ENCODE assay signal across 26 cellular contexts in the genomic region with DNA sequence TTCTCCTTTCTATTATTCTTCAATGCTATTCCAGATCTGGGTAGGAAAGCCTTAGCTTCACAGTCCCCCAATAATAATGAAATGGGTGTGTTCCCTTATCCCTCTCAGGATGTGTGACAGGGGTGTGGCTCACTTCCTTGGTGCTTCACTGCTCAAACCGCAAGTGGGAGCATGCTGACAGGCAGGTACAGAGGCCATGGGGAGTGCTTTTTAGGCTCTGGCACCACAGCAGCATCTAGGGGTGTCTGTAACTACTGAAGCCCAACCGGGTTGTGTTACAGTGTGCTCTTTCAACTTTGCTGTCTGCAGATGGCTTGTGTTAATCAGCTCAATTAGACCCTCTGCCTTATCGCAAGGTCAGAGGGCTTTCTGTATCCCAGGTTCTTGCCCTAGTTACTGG.
"Had no signal": no experiment of that assay in that cellular context is flagged by ENCODE, and none has a peak within 500 bp of the region (broad histone marks: within the 10 kb centered on the region; RNA-seq: fewer than 3 reads in every experiment).

No MANE protein-coding gene starts in this region.

- H3K9ac ChIP-seq: KMS-11, SK-N-SH had no signal

- H3K9me3 ChIP-seq: Peyer's patch, SJSA1, SK-N-SH had no signal

- H3K9me2 ChIP-seq: SK-N-SH had no signal

- H3K4me3 ChIP-seq: K562, PC-9, Peyer's patch, SJSA1 had no signal

- H3K27ac ChIP-seq: KMS-11, PC-9, Peyer's patch, SJSA1 had no signal

- DNase-seq: Kasumi-1; MV-4-11; NCI-H1048; NCI-H1105; NCI-H1436 treated with DMSO at 0.1 percent for 48 hours; NCI-H1694; NCI-H187 treated with DMSO at 0.1 percent for 48 hours; NCI-H2029 treated with DMSO at 0.1 percent for 48 hours; NCI-H2107; NCI-H2227 treated with DMSO at 0.1 percent for 48 hours; NCI-H510A; NCI-H524 treated with DMSO at 0.1 percent for 48 hours; NCI-H69; NCI-H774; NK-92 treated with Interleukin-12 subunit alpha and Interleukin-12 subunit beta, amount 100 ng/mL, for 24 hours; PC-9; Peyer's patch; Right ventricle myocardium superior; RPMI8226; SIG-M5; SK-N-SH; T-helper 1 cell had no signal

- H3K27ac Mint-ChIP-seq: IgD-negative memory B cell had no signal

- FAIRE-seq: K562 had no signal

- H3K27me3 ChIP-seq: Peyer's patch, SJSA1 had no signal

- H3K4me2 ChIP-seq: KMS-11, PC-9, SK-N-SH had no signal

- H3K27me3 Mint-ChIP-seq: IgD-negative memory B cell had no signal

- H3K4me1 ChIP-seq: Peyer's patch, SJSA1 had no signal

- H2AFZ ChIP-seq: PC-9 had no signal

- ATAC-seq: K562 had no signal

- H3K36me3 ChIP-seq: Peyer's patch, SJSA1 had no signal

- H3K4me3 Mint-ChIP-seq: IgD-negative memory B cell had no signal
